In genomic region chr16:68756250-68757051, GRCh38 we compare ENCODE assay signal across 8 cellular contexts.
DNase-seq lines count a peak whose midpoint lies in the region; ATAC-seq and TF ChIP-seq lines count a peak whose summit lies in the region.

No MANE protein-coding gene starts in this region.

- H3K9me3 Mint-ChIP-seq in central memory CD8-positive, alpha-beta T cell, result no peaks in the 10 kb centered on the region

- peak; percentile 4 for DNase-seq in NK-92 treated with Interleukin-12 subunit alpha and Interleukin-12 subunit beta, amount 100 ng/mL, for 24 hours (lab: John Stamatoyannopoulos, UW)
- DNase-seq in NK-92 (lab: John Stamatoyannopoulos, UW; ENCODE audit: unreplicated experiment), result no peak
- peak in 1 of 2 donors; percentile 21 for DNase-seq in central memory CD8-positive, alpha-beta T cell (ENCODE audit: low spot score in 2 of 2)
- DNase-seq in stimulated activated CD4-positive, alpha-beta T cell treated with anti-CD3 and anti-CD28 coated beads, Interleukin-4, amount 100 ng/mL, for 48 hours (ENCODE audit: low read depth in 2 of 2), result peak; percentile 65 to 78
- DNase-seq in amniotic stem cell (lab: John Stamatoyannopoulos, UW), result no peak

- no peak for TF ChIP-seq CTCF in OCI-LY3 (IDR thresholded peaks at IDR 0.05; ENCODE audit: low read depth, low read length)

- H3K27ac Mint-ChIP-seq in central memory CD8-positive, alpha-beta T cell (ENCODE audit: low read depth), result peak overlapping the region; percentile 83

- H3K79me2 ChIP-seq in OCI-LY3 (ENCODE audit: low read length), result no peaks in the 10 kb centered on the region; the same call in 1 of the 2 replicates

- no peaks in the 10 kb centered on the region for H3K9me3 ChIP-seq in OCI-LY3 (ENCODE audit: insufficient read depth, low read length)

- H3K27ac ChIP-seq in OCI-LY3 (ENCODE audit: low read length), result peak overlapping the region; percentile 99

- peaks cover 37% of the 10 kb centered on the region for H3K4me1 Mint-ChIP-seq in central memory CD8-positive, alpha-beta T cell

- ATAC-seq in HG03045 (IDR thresholded peaks at IDR 0.05; ENCODE audit: unreplicated experiment), result peak; percentile 50
- ATAC-seq in central memory CD8-positive, alpha-beta T cell (replicated peaks; ENCODE audit: extremely low read depth, poor library complexity, severe bottlenecking), result peak; percentile 67
- ATAC-seq in SK-N-SH treated with all-trans-retinoic acid at 6 μM for 48 hours, result no peak

- H4K20me1 ChIP-seq in OCI-LY3 (ENCODE audit: insufficient read depth, low read length), result no peaks in the 10 kb centered on the region

- H3K27me3 ChIP-seq in OCI-LY3 (ENCODE audit: low read depth, low read length), result no peaks in the 10 kb centered on the region

- no peaks in the 10 kb centered on the region for H3K27me3 Mint-ChIP-seq in central memory CD8-positive, alpha-beta T cell

- peak overlapping the region; percentile 75 for H3K9ac ChIP-seq in OCI-LY3 (ENCODE audit: low read length)

- no peaks in the 10 kb centered on the region for H3K36me3 ChIP-seq in OCI-LY3 (replicated peaks; ENCODE audit: low read depth, low read length)

- peak overlapping the region; percentile 87 for H3K4me2 ChIP-seq in OCI-LY3 (ENCODE audit: low read length)

- no peak overlapping the region for H2AFZ ChIP-seq in OCI-LY3 (ENCODE audit: low read depth, low read length)

- H3K36me3 Mint-ChIP-seq in central memory CD8-positive, alpha-beta T cell (ENCODE audit: insufficient read depth), result peaks cover 6% of the 10 kb centered on the region

- H3K4me1 ChIP-seq in OCI-LY3 (ENCODE audit: low read length), result peaks cover 84% of the 10 kb centered on the region

- peak overlapping the region; percentile 36 for H3K4me3 Mint-ChIP-seq in central memory CD8-positive, alpha-beta T cell

- H3K4me3 ChIP-seq in OCI-LY3 (ENCODE audit: low read length), result peak overlapping the region; percentile 58

TF ChIP-seq in SK-N-SH treated with all-trans-retinoic acid at 6 μM for 48 hours, 23 proteins besides CTCF, POLR2A, EP300 and RAD21:
- TF ChIP-seq SNAI2 (CRISPR knock-in tag; IDR thresholded peaks at IDR 0.05), result no peak
- no peak for TF ChIP-seq OSR1 (CRISPR knock-in tag; IDR thresholded peaks at IDR 0.05)
- TF ChIP-seq BACH2 (CRISPR knock-in tag; IDR thresholded peaks at IDR 0.05; ENCODE audit: borderline replicate concordance), result no peak
- no peak for TF ChIP-seq ZNF565 (CRISPR knock-in tag; conservative IDR thresholded peaks at IDR 0.05; ENCODE audit: low read depth)
- TF ChIP-seq GLIS3 (CRISPR knock-in tag; IDR thresholded peaks at IDR 0.05), result no peak
- no peak for TF ChIP-seq CREB5 (CRISPR knock-in tag; IDR thresholded peaks at IDR 0.05; ENCODE audit: low read depth)
- no peak for TF ChIP-seq PPARA (CRISPR knock-in tag; IDR thresholded peaks at IDR 0.05; ENCODE audit: borderline replicate concordance)
- no peak for TF ChIP-seq ZFP30 (CRISPR knock-in tag; IDR thresholded peaks at IDR 0.05)
- TF ChIP-seq TOX (CRISPR knock-in tag; IDR thresholded peaks at IDR 0.05; ENCODE audit: borderline replicate concordance), result no peak
- TF ChIP-seq TSHZ2 (CRISPR knock-in tag; IDR thresholded peaks at IDR 0.05), result no peak
- TF ChIP-seq ESRRG (CRISPR knock-in tag; IDR thresholded peaks at IDR 0.05), result no peak
- no peak for TF ChIP-seq ZNF8 (CRISPR knock-in tag; IDR thresholded peaks at IDR 0.05)
- TF ChIP-seq PATZ1 (CRISPR knock-in tag; IDR thresholded peaks at IDR 0.05; ENCODE audit: borderline replicate concordance), result no peak
- TF ChIP-seq ARNTL (CRISPR knock-in tag; IDR thresholded peaks at IDR 0.05; ENCODE audit: borderline replicate concordance, low read depth), result no peak
- no peak for TF ChIP-seq ZC3H10 (CRISPR knock-in tag; IDR thresholded peaks at IDR 0.05)
- no peak for TF ChIP-seq CSRNP3 (CRISPR knock-in tag; IDR thresholded peaks at IDR 0.05)
- no peak for TF ChIP-seq ZNF70 (CRISPR knock-in tag; IDR thresholded peaks at IDR 0.05)
- TF ChIP-seq ISL1 (CRISPR knock-in tag; IDR thresholded peaks at IDR 0.05), result no peak

Comparison
In these comparisons a context has a peak if more than half of its experiments do, and no peak if none do; other contexts are left out.
1. DNase-seq: peak in NK-92 treated with Interleukin-12 subunit alpha and Interleukin-12 subunit beta, amount 100 ng/mL, for 24 hours (single experiment) and stimulated activated CD4-positive, alpha-beta T cell treated with anti-CD3 and anti-CD28 coated beads, Interleukin-4, amount 100 ng/mL, for 48 hours (2 of 2); none in NK-92 (single experiment) and amniotic stem cell (single experiment).